In the genomic region with DNA sequence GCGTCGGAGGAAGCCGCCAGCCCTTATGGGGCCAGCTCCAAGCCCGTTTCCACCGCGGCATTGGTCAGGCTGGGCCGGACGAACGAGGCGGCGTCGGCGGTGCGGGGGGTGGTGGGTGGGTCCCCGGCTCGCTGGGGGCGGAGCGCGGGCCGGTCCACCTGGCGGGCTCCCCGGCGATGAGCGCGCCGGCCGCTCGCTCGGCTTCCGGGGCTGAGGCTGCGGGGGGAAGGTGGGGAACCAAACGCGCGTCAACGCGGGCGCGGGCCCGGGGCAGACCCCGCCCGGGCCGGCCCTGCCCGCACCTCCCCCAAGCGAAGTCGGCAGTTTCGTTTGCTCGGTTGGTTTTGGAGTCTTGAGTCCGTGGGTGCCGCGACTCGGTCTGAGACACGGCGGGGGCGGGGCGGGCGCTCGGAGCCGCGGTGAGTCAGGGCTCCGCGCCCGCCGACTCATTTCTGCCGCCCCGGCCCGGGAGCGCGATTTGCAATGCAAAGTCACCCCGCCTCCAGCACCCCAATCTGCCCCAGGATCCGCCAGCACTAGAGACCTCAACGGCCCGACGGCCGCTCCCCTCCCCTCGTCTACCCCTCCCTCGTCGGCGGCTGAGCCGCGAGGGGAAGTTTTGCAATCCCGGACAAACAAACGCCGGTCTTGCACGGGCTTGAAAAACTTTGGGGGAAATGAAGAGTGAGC, we compare ENCODE assay signal across 7 cellular contexts. TPM values are rescaled to one million over a fixed set of nuclear protein-coding genes. Genes with fewer than 3 reads are reported as not detected.
DNase-seq lines count a peak whose midpoint lies in the region; FAIRE-seq and TF ChIP-seq lines count a peak whose summit lies in the region.

No MANE protein-coding gene starts in this region.

- H3K4me2 ChIP-seq in mammary epithelial cell (ENCODE audit: insufficient read depth, low read depth, low read length): peak overlapping the region; percentile 77

- CTCF ChIA-PET in mammary epithelial cell (lab: Charles Lee; ENCODE audit: low non-redundant PET): no interaction called here

- peak overlapping the region; percentile 73 for H2AFZ ChIP-seq in mammary epithelial cell (ENCODE audit: low read depth, low read length)

- peaks cover 5% of the 10 kb centered on the region for H4K20me1 ChIP-seq in mammary epithelial cell (ENCODE audit: insufficient read depth, low read length)

- FAIRE-seq in HTR-8/SVneo (lab: Jason Lieb, UNC): peak; percentile 82

- dilution Hi-C loops in mammary epithelial cell (cut with HindIII; ENCODE audit: low sequenced_read_pairs): loop anchor here (5.0 kb wide), 2 partner anchors 87 to 98 kb away; no protein-coding TSS in a partner anchor

- H3K27ac ChIP-seq in VCaP (peak overlapping the region; percentile 59), mammary epithelial cell (ENCODE audit: insufficient read depth, low read depth, low read length) (no peak overlapping the region)

- no peaks in the 10 kb centered on the region for H3K79me2 ChIP-seq in mammary epithelial cell (ENCODE audit: insufficient read depth, low read length)

- H3K9me3 ChIP-seq in mammary epithelial cell (replicated peaks; ENCODE audit: insufficient read depth, low read length): no peaks in the 10 kb centered on the region

- in situ Hi-C loops in mammary epithelial cell (cut with MboI; ENCODE audit: low sequenced_read_pairs in 2 of 2): no loop called here

- intact Hi-C loops in mammary epithelial cell (cut with micrococcal nuclease): no loop called here
- intact Hi-C loops in lower leg skin (cut with DNase I; ENCODE audit: low total_unique reads): no loop called here

- no peak overlapping the region for H3K9ac ChIP-seq in mammary epithelial cell (ENCODE audit: insufficient read depth, low read length)

- DNase-seq in HTR-8/SVneo (ENCODE audit: insufficient read length, low spot score) (peak; percentile 59), mammary epithelial cell (peak; percentile 47), lower leg skin (ENCODE audit: low spot score in 2 of 2) (peak; percentile 44 to 91), inferior parietal cortex (ENCODE audit: extremely low spot score) (no peak), dedifferentiated amniotic fluid mesenchymal stem cell (ENCODE audit: extremely low spot score) (no peak)
- DNase-seq in stimulated activated CD4-positive, alpha-beta T cell treated with anti-CD3 and anti-CD28 coated beads, TNF-alpha, amount 100 ng/mL, for 4 hours (ENCODE audit: low read depth in 3 of 3): peak; percentile 75 to 79 (median 78)

- H3K4me1 ChIP-seq in mammary epithelial cell (ENCODE audit: insufficient read depth, low read length): peaks cover 18% of the 10 kb centered on the region

- no peak for TF ChIP-seq POLR2A in lower leg skin (IDR thresholded peaks at IDR 0.05)

- no TSS peak for BruUV-seq in mammary epithelial cell (replicated peaks; lab: Mats Ljungman, UMichigan)

- WGBS in mammary epithelial cell (ENCODE audit: low coverage, missing lambda C conversion rate): 5% methylated on average over 11 of the region's 84 CpGs
- 0% methylated on average over 12 to 40 of the region's 84 CpGs for WGBS in lower leg skin, 2 donors

- TF ChIP-seq CTCF in VCaP (conservative IDR thresholded peaks at IDR 0.05) (no peak), mammary epithelial cell (conservative IDR thresholded peaks at IDR 0.05 in 1 of 2, IDR thresholded peaks at IDR 0.05 in 1 of 2; ENCODE audit: extremely low read depth in 1 of 2, insufficient read depth in 1 of 2, low read depth in 1 of 2, low read length in 2 of 2) (no peak), lower leg skin (IDR thresholded peaks at IDR 0.05) (no peak)

- H3K27me3 ChIP-seq in mammary epithelial cell (ENCODE audit: insufficient read depth, low read length): peaks cover 24% of the 10 kb centered on the region

- H3K36me3 ChIP-seq in mammary epithelial cell (ENCODE audit: insufficient read depth, low read length): no peaks in the 10 kb centered on the region

- peak overlapping the region; percentile 33 to 42 (median 40) for H3K4me3 ChIP-seq in mammary epithelial cell (replicated peaks in 1 of 3; ENCODE audit: insufficient read depth in 1 of 3, low read depth in 2 of 3, low read length in 3 of 3)
- H3K4me3 ChIP-seq in lower leg skin (ENCODE audit: low read depth, poor library complexity, severe bottlenecking): peak overlapping the region; percentile 10

RNA-seq across cellular contexts. Expression of a gene that starts 1.3 kb away (rescaled TPM):
- total RNA-seq in mammary epithelial cell: not detected
- 0.05 TPM for polyA plus RNA-seq in mammary epithelial cell
- not detected for polyA minus RNA-seq in mammary epithelial cell
- 10 to 100 TPM; 21.9 to 43.6 (median 29.3) TPM for total RNA-seq in lower leg skin

RNA-seq across cellular contexts. Expression of a gene that starts 32.7 kb away (rescaled TPM):
- not detected for total RNA-seq in mammary epithelial cell
- polyA plus RNA-seq in mammary epithelial cell: not detected
- not detected for polyA minus RNA-seq in mammary epithelial cell
- total RNA-seq in lower leg skin: 1 to 10 TPM in 1 of 4 donors, under 1 TPM in 3; 0.42 to 1.4 (median 0.65) TPM

RNA-seq across cellular contexts. Expression of a gene that starts 32.8 kb away (rescaled TPM):
- total RNA-seq in mammary epithelial cell (not detected), lower leg skin (1 to 10 TPM in 2 of 4 donors, under 1 TPM in 2; 0.30 to 2.4 (median 1.5) TPM)
- polyA plus RNA-seq in mammary epithelial cell: not detected
- polyA minus RNA-seq in mammary epithelial cell: not detected

Comparison
In these comparisons a context has a peak if more than half of its experiments do, and no peak if none do; other contexts are left out.
1. DNase-seq: peak in HTR-8/SVneo (single experiment), mammary epithelial cell (single experiment), lower leg skin (2 of 2) and stimulated activated CD4-positive, alpha-beta T cell treated with anti-CD3 and anti-CD28 coated beads, TNF-alpha, amount 100 ng/mL, for 4 hours (3 of 3); none in inferior parietal cortex (single experiment) and dedifferentiated amniotic fluid mesenchymal stem cell (single experiment).
2. RNA of a gene that starts 1.3 kb away (total RNA-seq): 21.9 to 43.6 TPM in lower leg skin; not detected in mammary epithelial cell; every median in the first group is over 10 times any median in the second.